In genomic region chr3:101574388-101575156, GRCh38 we compare ENCODE assay signal across 8 cellular contexts. TPM values are rescaled to one million over a fixed set of nuclear protein-coding genes. Genes with fewer than 3 reads are reported as not detected.
DNase-seq lines count a peak whose midpoint lies in the region; ATAC-seq and TF ChIP-seq lines count a peak whose summit lies in the region.

No MANE protein-coding gene starts in this region.

- ATAC-seq in HG03565 (IDR thresholded peaks at IDR 0.05; ENCODE audit: unreplicated experiment) (peak; percentile 24), gastrocnemius medialis (peak; percentile 50 to 63)

- TF ChIP-seq CTCF in GM20000 (IDR thresholded peaks at IDR 0.05; ENCODE audit: extremely low read depth, missing control alignments) (no peak), astrocyte of the spinal cord (IDR thresholded peaks at IDR 0.05; ENCODE audit: low read depth, low read length) (no peak), gastrocnemius medialis (IDR thresholded peaks at IDR 0.05 in 4 of 5, conservative IDR thresholded peaks at IDR 0.05 in 1 of 5) (no peak)

- DNase-seq in EL (peak; percentile 61), GM20000 (ENCODE audit: low spot score) (peak; percentile 41), OCI-M1 (lab: John Stamatoyannopoulos, UW) (peak; percentile 75), astrocyte of the spinal cord (ENCODE audit: low read depth, low spot score) (peak; percentile 59), gastrocnemius medialis (peak; percentile 46 to 68), ecto neural progenitor cell (ENCODE audit: low spot score) (no peak)

- intact Hi-C loops in gastrocnemius medialis (cut with DNase I; ENCODE audit: low total_unique reads) = loop anchor here (1.0 to 10.0 kb wide), 5 partner anchors 13 to 1760 kb away; partner anchors contain the start of genes CEP97, CMSS1, NFKBIZ and TRMT10C

- H3K4me3 ChIP-seq in astrocyte of the spinal cord (ENCODE audit: low read depth, low read length) = peak overlapping the region; percentile 88
- H3K4me3 ChIP-seq in iPS-15b (ENCODE audit: low read depth, low read length) = peak overlapping the region; percentile 90
- H3K4me3 ChIP-seq in gastrocnemius medialis = peak overlapping the region; percentile 64 to 92 (median 81)

- in situ Hi-C loops in astrocyte of the spinal cord (cut with HindIII; ENCODE audit: low sequenced_read_pairs) = no loop called here
- in situ Hi-C loops in gastrocnemius medialis (cut with MboI; ENCODE audit: low sequenced_read_pairs in 4 of 4) = loop anchor here in 2 of 4 donors (5.0 to 10.0 kb wide), 2 partner anchors 60 to 113 kb away; partner anchors contain the start of genes SENP7 (in 2 of the 2) and RPL24 (in 1 of the 2)

- H3K9me3 ChIP-seq in iPS-15b (ENCODE audit: control insufficient read depth, insufficient read depth, low read length) (no peaks in the 10 kb centered on the region), gastrocnemius medialis (no peaks in the 10 kb centered on the region)

- peaks cover 3% of the 10 kb centered on the region for H3K36me3 ChIP-seq in iPS-15b (ENCODE audit: control insufficient read depth, insufficient read depth, low read length)
- H3K36me3 ChIP-seq in gastrocnemius medialis = peaks cover 0 to 8% of the 10 kb centered on the region in 2 donors

- H3K27me3 ChIP-seq in iPS-15b (ENCODE audit: control insufficient read depth, insufficient read depth, low read length) = no peaks in the 10 kb centered on the region
- no peaks in the 10 kb centered on the region for H3K27me3 ChIP-seq in gastrocnemius medialis

- no peak for TF ChIP-seq POLR2A in gastrocnemius medialis (IDR thresholded peaks at IDR 0.05)

- peak overlapping the region; percentile 94 to 97 (median 96) for H3K27ac ChIP-seq in gastrocnemius medialis

- peak overlapping the region; percentile 82 for H3K9ac ChIP-seq in iPS-15b (ENCODE audit: low read depth, low read length)

- H3K4me1 ChIP-seq in iPS-15b (ENCODE audit: control insufficient read depth, insufficient read depth, low read length) = no peaks in the 10 kb centered on the region
- peaks cover 49 to 51% of the 10 kb centered on the region in 2 donors for H3K4me1 ChIP-seq in gastrocnemius medialis

RNA-seq across cellular contexts. Expression of gene PCNP, which starts 0.6 kb away (rescaled TPM):
- total RNA-seq in gastrocnemius medialis = 10 to 100 TPM; 57.6 to 68.6 (median 63.2) TPM

RNA-seq across cellular contexts. Expression of gene TRMT10C, which starts 12.9 kb away (rescaled TPM):
- total RNA-seq in gastrocnemius medialis = 10 to 100 TPM; 17.9 to 33.2 (median 26.2) TPM
